18 cellular contexts compared by ENCODE assay signal in genomic region chr11:93541154-93541553, GRCh38. TPM values are rescaled to one million over a fixed set of nuclear protein-coding genes. Genes with fewer than 3 reads are reported as not detected.
DNase-seq lines count a peak whose midpoint lies in the region; ATAC-seq and TF ChIP-seq lines count a peak whose summit lies in the region.
"Had no signal": no experiment of that assay in that cellular context is flagged by ENCODE, and none has a peak within 500 bp of the region (broad histone marks: within the 10 kb centered on the region; RNA-seq: fewer than 3 reads in every experiment).

No MANE protein-coding gene starts in this region.

- peaks cover 40% of the 10 kb centered on the region for H4K20me1 ChIP-seq in neural progenitor cell (ENCODE audit: low read depth)

- intact Hi-C loops in ascending aorta (cut with DNase I), result loop anchor here (5.0 to 10.0 kb wide), 3 partner anchors 204 to 344 kb away; partner anchors contain the start of genes C11orf54, MED17, SLC36A4 and TAF1D

- H3F3A ChIP-seq in neural progenitor cell (ENCODE audit: low read depth), result no peaks in the 10 kb centered on the region

- H3K27me3 ChIP-seq in CD8-positive, alpha-beta memory T cell (ENCODE audit: insufficient read depth, low read length, poor library complexity, severe bottlenecking), result no peaks in the 10 kb centered on the region
- H3K27me3 ChIP-seq in ascending aorta (no peaks in the 10 kb centered on the region), neural progenitor cell (peaks cover 6% of the 10 kb centered on the region)

- H3K4me3 Mint-ChIP-seq in activated T-cell treated with anti-CD3 and anti-CD28 coated beads, Interleukin-2, amount 50 U/mL, for 4 hours, result peak overlapping the region; percentile 13
- H3K4me3 Mint-ChIP-seq in CD8-positive, alpha-beta memory T cell, result peak overlapping the region in 4 of 7 donors; percentile 19 to 64 (median 34)
- peak overlapping the region; percentile 58 for H3K4me3 Mint-ChIP-seq in neural progenitor cell

- H2AFZ ChIP-seq in neural progenitor cell (replicated peaks), result no peak overlapping the region

- H3K27ac Mint-ChIP-seq in CD8-positive, alpha-beta memory T cell, result no peak overlapping the region
- no peak overlapping the region for H3K27ac Mint-ChIP-seq in neural progenitor cell
- H3K27ac Mint-ChIP-seq: stimulated activated naive CD8-positive, alpha-beta T cell treated with anti-CD3 and anti-CD28 coated beads, Interleukin-15, amount 100 ng/mL, for 72 hours had no signal

- DNase-seq in activated T-cell treated with anti-CD3 and anti-CD28 coated beads, Interleukin-2, amount 50 U/mL, for 4 hours, result no peak
- no peak for DNase-seq in activated T-cell treated with anti-CD3 and anti-CD28 coated beads, Interleukin-2, amount 50 U/mL, for 1 hour
- no peak for DNase-seq in CD8-positive, alpha-beta memory T cell
- DNase-seq in ascending aorta (ENCODE audit: low spot score in 2 of 2) (no peak), neural progenitor cell (ENCODE audit: low spot score) (no peak), MV-4-11 (lab: John Stamatoyannopoulos, UW) (no peak), DMS79 treated with DMSO at 0.1 percent for 48 hours (lab: John Stamatoyannopoulos, UW) (no peak)
- DNase-seq: activated CD4-positive, alpha-beta T cell treated with anti-CD3 and anti-CD28 coated beads, Interleukin-2, amount 50 U/mL, for 48 hours; Calu3; cerebellar nuclear complex; effector memory CD4-positive, alpha-beta T cell; NCI-H2081 treated with DMSO at 0.1 percent for 48 hours; NCI-H524 treated with DMSO at 0.1 percent for 48 hours; occipital lobe; stimulated activated naive CD8-positive, alpha-beta T cell treated with anti-CD3 and anti-CD28 coated beads, Interleukin-15, amount 100 ng/mL, for 72 hours had no signal

- no peak overlapping the region for H3K27ac ChIP-seq in CD8-positive, alpha-beta memory T cell (ENCODE audit: low read depth, low read length)
- H3K27ac ChIP-seq in ascending aorta (peak overlapping the region; percentile 95 to 97), neural progenitor cell (no peak overlapping the region)

- H3K9ac ChIP-seq in neural progenitor cell, result no peak overlapping the region

- peaks cover 14% of the 10 kb centered on the region for H3K27me3 Mint-ChIP-seq in activated T-cell treated with anti-CD3 and anti-CD28 coated beads, Interleukin-2, amount 50 U/mL, for 4 hours (ENCODE audit: low read depth)
- H3K27me3 Mint-ChIP-seq in CD8-positive, alpha-beta memory T cell, result peaks cover 9 to 41% of the 10 kb centered on the region in 2 donors
- H3K27me3 Mint-ChIP-seq in neural progenitor cell (ENCODE audit: insufficient read depth, low read depth), result peaks cover 2% of the 10 kb centered on the region

- no peaks in the 10 kb centered on the region for H3K36me3 ChIP-seq in CD8-positive, alpha-beta memory T cell (ENCODE audit: insufficient read depth, low read length)
- no peaks in the 10 kb centered on the region for H3K36me3 ChIP-seq in ascending aorta
- H3K36me3 ChIP-seq in neural progenitor cell, result no peaks in the 10 kb centered on the region

- H3K4me1 ChIP-seq in CD8-positive, alpha-beta memory T cell (ENCODE audit: insufficient read depth, low read length), result no peaks in the 10 kb centered on the region
- peaks cover 14 to 31% of the 10 kb centered on the region in 2 donors for H3K4me1 ChIP-seq in ascending aorta
- H3K4me1 ChIP-seq in neural progenitor cell, result peaks cover 22% of the 10 kb centered on the region

- no peak for ATAC-seq in activated T-cell treated with anti-CD3 and anti-CD28 coated beads, Interleukin-2, amount 50 U/mL, for 4 hours
- no peak for ATAC-seq in HG02981 (IDR thresholded peaks at IDR 0.05; ENCODE audit: unreplicated experiment)
- ATAC-seq: stimulated activated naive CD8-positive, alpha-beta T cell treated with anti-CD3 and anti-CD28 coated beads, Interleukin-15, amount 100 ng/mL, for 72 hours had no signal

- CTCF ChIA-PET in CD8-positive, alpha-beta memory T cell (lab: Charles Lee), result interaction anchor here (1.4 kb wide), 1 partner anchor 16 kb away, joined by 3 read pairs; no protein-coding TSS in a partner anchor

- H3K4me2 ChIP-seq in neural progenitor cell, result no peak overlapping the region

- H3K4me3 ChIP-seq in CD8-positive, alpha-beta memory T cell (ENCODE audit: low read length), result no peak overlapping the region
- no peak overlapping the region for H3K4me3 ChIP-seq in ascending aorta
- H3K4me3 ChIP-seq in neural progenitor cell, result no peak overlapping the region

- H3K9me3 Mint-ChIP-seq in activated T-cell treated with anti-CD3 and anti-CD28 coated beads, Interleukin-2, amount 50 U/mL, for 4 hours, result no peaks in the 10 kb centered on the region
- H3K9me3 Mint-ChIP-seq in CD8-positive, alpha-beta memory T cell, result no peaks in the 10 kb centered on the region
- no peaks in the 10 kb centered on the region for H3K9me3 Mint-ChIP-seq in neural progenitor cell
- H3K9me3 Mint-ChIP-seq: HFFc6; stimulated activated naive CD8-positive, alpha-beta T cell treated with anti-CD3 and anti-CD28 coated beads, Interleukin-15, amount 100 ng/mL, for 72 hours had no signal

- no peaks in the 10 kb centered on the region for H3K9me3 ChIP-seq in CD8-positive, alpha-beta memory T cell (ENCODE audit: low read length)
- H3K9me3 ChIP-seq in ascending aorta, result no peaks in the 10 kb centered on the region
- no peaks in the 10 kb centered on the region for H3K9me3 ChIP-seq in neural progenitor cell (ENCODE audit: low read depth)

- H3K36me3 Mint-ChIP-seq in activated T-cell treated with anti-CD3 and anti-CD28 coated beads, Interleukin-2, amount 50 U/mL, for 4 hours (ENCODE audit: insufficient read depth), result no peaks in the 10 kb centered on the region
- no peaks in the 10 kb centered on the region for H3K36me3 Mint-ChIP-seq in CD8-positive, alpha-beta memory T cell
- no peaks in the 10 kb centered on the region for H3K36me3 Mint-ChIP-seq in neural progenitor cell

- H3K79me2 ChIP-seq in neural progenitor cell (ENCODE audit: low read depth), result peaks cover 58% of the 10 kb centered on the region

- POLR2A ChIA-PET in CD8-positive, alpha-beta memory T cell (lab: Charles Lee), result no interaction called here

- peaks cover 25% of the 10 kb centered on the region for H3K4me1 Mint-ChIP-seq in activated T-cell treated with anti-CD3 and anti-CD28 coated beads, Interleukin-2, amount 50 U/mL, for 4 hours (ENCODE audit: low read depth)
- peaks cover 15 to 24% (median 23%) of the 10 kb centered on the region in 3 donors for H3K4me1 Mint-ChIP-seq in CD8-positive, alpha-beta memory T cell
- peaks cover 14% of the 10 kb centered on the region for H3K4me1 Mint-ChIP-seq in neural progenitor cell

- TF ChIP-seq CTCF in ascending aorta (IDR thresholded peaks at IDR 0.05) (no peak), neural progenitor cell (IDR thresholded peaks at IDR 0.05) (no peak)

RNA-seq across cellular contexts. Expression of gene SMCO4, which starts 2.0 kb away (rescaled TPM):
- 10 to 100 TPM in 2 of 3 donors, 1 to 10 TPM in 1; 9.3 to 12.0 (median 11.9) TPM for total RNA-seq in activated T-cell treated with anti-CD3 and anti-CD28 coated beads, Interleukin-2, amount 50 U/mL, for 4 hours
- 10 to 100 TPM in 1 of 2 experiments, 1 to 10 TPM in 1; 8.2 to 10.8 TPM for total RNA-seq in CD8-positive, alpha-beta memory T cell
- polyA plus RNA-seq in CD8-positive, alpha-beta memory T cell, result 9.0 TPM
- total RNA-seq in ascending aorta (89.2 TPM), neural progenitor cell (ENCODE audit: low replicate concordance) (27.8 and 35.1 TPM in 2 replicates)
- total RNA-seq: G401 had no signal

Comparison
In these comparisons a context has a peak if more than half of its experiments do, and no peak if none do; other contexts are left out.
1. H3K27ac ChIP-seq: peak in ascending aorta (2 of 2); none in CD8-positive, alpha-beta memory T cell (single experiment) and neural progenitor cell (single experiment).
2. Peak in every context shown above with its lines, with median percentiles within 50 percentile points of each other: H3K4me3 Mint-ChIP-seq.